18 cellular contexts compared by ENCODE assay signal in the genomic region with DNA sequence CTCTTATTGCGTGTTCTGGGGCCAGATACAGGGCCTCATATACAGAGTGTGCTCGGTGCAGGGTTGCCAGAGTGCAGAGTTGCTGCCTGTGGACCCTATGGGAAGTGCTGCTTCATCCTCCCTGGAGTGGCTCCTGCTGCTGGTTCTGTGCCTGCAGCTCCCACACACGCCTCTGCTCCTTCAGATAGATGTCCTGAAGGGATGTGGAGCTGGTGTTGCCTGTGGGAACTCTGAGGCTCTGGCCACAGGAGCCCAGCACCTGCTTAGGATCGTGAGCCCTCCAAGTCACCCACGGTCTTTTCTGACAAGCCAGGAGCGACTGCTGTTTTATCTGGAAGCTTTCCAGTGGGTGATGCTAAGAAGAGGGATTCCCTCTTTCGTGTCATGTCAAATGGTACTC.
DNase-seq lines count a peak whose midpoint lies in the region; ATAC-seq and TF ChIP-seq lines count a peak whose summit lies in the region.
"Had no signal": no experiment of that assay in that cellular context is flagged by ENCODE, and none has a peak within 500 bp of the region (broad histone marks: within the 10 kb centered on the region; RNA-seq: fewer than 3 reads in every experiment).

No MANE protein-coding gene starts in this region.

- H2BK5ac ChIP-seq in IMR-90 (ENCODE audit: low read depth, low read length, poor library complexity, severe bottlenecking), result no peak overlapping the region

- H3K4me3 Mint-ChIP-seq in Calu3 (ENCODE audit: low read depth, unreplicated experiment), result no peak overlapping the region
- H3K4me3 Mint-ChIP-seq in brain, result no peak overlapping the region
- no peak overlapping the region for H3K4me3 Mint-ChIP-seq in nephron progenitor cell
- H3K4me3 Mint-ChIP-seq: CD4-positive, alpha-beta T cell; IgD-negative memory B cell had no signal

- intact Hi-C loops in Calu3 (cut with micrococcal nuclease; ENCODE audit: unreplicated experiment), result no loop called here
- intact Hi-C loops in IMR-90 (cut with micrococcal nuclease), result loop anchor here (10.0 kb wide), 1 partner anchor 439 kb away; no protein-coding TSS in a partner anchor
- intact Hi-C loops in body of pancreas (cut with DNase I), result no loop called here

- TF ChIP-seq RAD21 in IMR-90 (IDR thresholded peaks at IDR 0.05; ENCODE audit: low read length), result no peak

- no peaks in the 10 kb centered on the region for H3K79me1 ChIP-seq in IMR-90 (ENCODE audit: low read depth in 1 of 2, low read length in 2 of 2)

- POLR2A ChIA-PET in IMR-90 (lab: Charles Lee; ENCODE audit: unreplicated experiment), result no interaction called here

- H3K9me3 Mint-ChIP-seq in Calu3 (ENCODE audit: low read depth, unreplicated experiment) (no peaks in the 10 kb centered on the region), brain (no peaks in the 10 kb centered on the region), nephron progenitor cell (no peaks in the 10 kb centered on the region)
- H3K9me3 Mint-ChIP-seq: CD4-positive, alpha-beta T cell; IgD-negative memory B cell had no signal

- H3K18ac ChIP-seq in IMR-90 (ENCODE audit: low read depth, low read length), result no peak overlapping the region

- no peak overlapping the region for H3K4ac ChIP-seq in IMR-90 (ENCODE audit: low read depth, low read length)

- in situ Hi-C loops in IMR-90 (cut with MboI; ENCODE audit: low sequenced_read_pairs), result no loop called here

- H3K4me3 ChIP-seq in IMR-90 (ENCODE audit: insufficient read depth, low read depth, low read length) (no peak overlapping the region), body of pancreas (no peak overlapping the region)
- H3K4me3 ChIP-seq: A549, GM12878, HAP-1 had no signal

- H2BK120ac ChIP-seq in IMR-90 (ENCODE audit: low read depth, low read length), result no peak overlapping the region

- H3K27ac ChIP-seq in IMR-90 (ENCODE audit: insufficient read depth, low read length) (no peak overlapping the region), body of pancreas (no peak overlapping the region)
- H3K27ac ChIP-seq: 22Rv1, A549, C4-2B had no signal

- no peak for DNase-seq in Calu3
- no peak for DNase-seq in IMR-90
- no peak for DNase-seq in nephron progenitor cell
- DNase-seq in DMS114 treated with DMSO at 0.1 percent for 48 hours (lab: John Stamatoyannopoulos, UW; ENCODE audit: unreplicated experiment), result no peak
- DNase-seq in body of pancreas, result no peak
- DNase-seq in NK-92 treated with Interleukin-12 subunit alpha and Interleukin-12 subunit beta, amount 100 ng/mL, for 24 hours (lab: John Stamatoyannopoulos, UW), result no peak
- DNase-seq: AML-193; Caco-2; CD4-positive, alpha-beta T cell; DMS79 treated with DMSO at 0.1 percent for 48 hours; GF-D8 had no signal

- H3K9me3 ChIP-seq in IMR-90 (ENCODE audit: control insufficient read depth, insufficient read depth, low read length) (no peaks in the 10 kb centered on the region), body of pancreas (no peaks in the 10 kb centered on the region)
- H3K9me3 ChIP-seq: A549, Caco-2, HAP-1 had no signal

- no peak overlapping the region for H4K91ac ChIP-seq in IMR-90 (ENCODE audit: insufficient read depth, low read depth, low read length)

- H3K9me1 ChIP-seq in IMR-90 (ENCODE audit: insufficient read depth, low read length), result no peaks in the 10 kb centered on the region

- CTCF ChIA-PET in Calu3 (lab: Charles Lee), result no interaction called here
- CTCF ChIA-PET in IMR-90 (lab: Yijun Ruan, JAX), result no interaction called here

- ATAC-seq in IMR-90 (ENCODE audit: low read depth) (no peak), body of pancreas (no peak)
- ATAC-seq: A549, GM12878 had no signal

- no peak overlapping the region for H4K8ac ChIP-seq in IMR-90 (ENCODE audit: low read depth in 2 of 2, low read length in 2 of 2)

- H2BK20ac ChIP-seq in IMR-90 (ENCODE audit: low read depth, low read length), result no peak overlapping the region

- no peak overlapping the region for H3K9ac ChIP-seq in IMR-90 (ENCODE audit: low read depth, low read length)

- H3K27me3 Mint-ChIP-seq in Calu3 (ENCODE audit: unreplicated experiment) (no peaks in the 10 kb centered on the region), brain (no peaks in the 10 kb centered on the region), nephron progenitor cell (ENCODE audit: low read depth, poor library complexity) (no peaks in the 10 kb centered on the region)
- H3K27me3 Mint-ChIP-seq: CD4-positive, alpha-beta T cell; IgD-negative memory B cell had no signal

- H4K20me1 ChIP-seq in IMR-90 (ENCODE audit: insufficient read depth, low read length), result no peaks in the 10 kb centered on the region; the same call in 1 of the 2 replicates

- no peak overlapping the region for H2AK5ac ChIP-seq in IMR-90 (ENCODE audit: low read depth, low read length)

- H3K4me1 Mint-ChIP-seq in Calu3 (ENCODE audit: low read depth, unreplicated experiment), result no peaks in the 10 kb centered on the region
- H3K4me1 Mint-ChIP-seq in brain, result peaks cover 45% of the 10 kb centered on the region
- H3K4me1 Mint-ChIP-seq in nephron progenitor cell, result peaks cover 44% of the 10 kb centered on the region

- H3K4me1 ChIP-seq in IMR-90 (ENCODE audit: control insufficient read depth, insufficient read depth, low read length) (no peaks in the 10 kb centered on the region), body of pancreas (peaks cover 13% of the 10 kb centered on the region)
- H3K4me1 ChIP-seq: A549, Caco-2, HAP-1 had no signal

- no peak overlapping the region for H2BK15ac ChIP-seq in IMR-90 (ENCODE audit: low read depth, low read length)

- no peaks in the 10 kb centered on the region; the same call in 1 of the 2 replicates for H3K27me3 ChIP-seq in IMR-90 (ENCODE audit: control insufficient read depth, insufficient read depth, low read length)
- no peaks in the 10 kb centered on the region for H3K27me3 ChIP-seq in body of pancreas

- no TSS peak for BruUV-seq in Calu3 (replicated peaks; lab: Mats Ljungman, UMichigan)
- BruUV-seq in IMR-90 (replicated peaks; lab: Mats Ljungman, UMichigan), result no TSS peak

- no peak overlapping the region for H3K4me2 ChIP-seq in IMR-90 (ENCODE audit: low read depth, low read length)
- H3K4me2 ChIP-seq: A549 had no signal

- 73% methylated on average over 2 of the region's 7 CpGs; no CpG with 5 or more reads in 1 of the 2 experiments for WGBS in IMR-90 (ENCODE audit: extremely low coverage in 2 of 2, insufficient read length in 1 of 2), 2 experiments
- WGBS in body of pancreas, 2 donors, result 42 to 64% methylated on average over 7 of the region's 7 CpGs

- H3K23ac ChIP-seq in IMR-90 (ENCODE audit: low read depth, low read length), result no peak overlapping the region

- TF ChIP-seq POLR2A in IMR-90 (IDR thresholded peaks at IDR 0.05; ENCODE audit: low read depth, low read length) (no peak), body of pancreas (IDR thresholded peaks at IDR 0.05) (no peak)

- no peaks in the 10 kb centered on the region for H3K36me3 ChIP-seq in IMR-90 (ENCODE audit: control insufficient read depth, insufficient read depth, low read length)
- no peaks in the 10 kb centered on the region for H3K36me3 ChIP-seq in body of pancreas (replicated peaks in 1 of 2; ENCODE audit: insufficient read depth in 1 of 2, low read depth in 2 of 2)
- H3K36me3 ChIP-seq: HAP-1 had no signal

- no peak overlapping the region for H2AFZ ChIP-seq in IMR-90 (replicated peaks; ENCODE audit: low read length, poor library complexity)

- no peak overlapping the region for H4K5ac ChIP-seq in IMR-90 (ENCODE audit: low read depth, low read length)

- no peak overlapping the region for H3K14ac ChIP-seq in IMR-90 (replicated peaks; ENCODE audit: low read depth, low read length)

- TF ChIP-seq CTCF in Calu3 (IDR thresholded peaks at IDR 0.05; ENCODE audit: unreplicated experiment), result no peak
- TF ChIP-seq CTCF in IMR-90 (conservative IDR thresholded peaks at IDR 0.05; ENCODE audit: low read depth, low read length), result no peak
- TF ChIP-seq CTCF in brain (conservative IDR thresholded peaks at IDR 0.05), result no peak
- no peak for TF ChIP-seq CTCF in nephron progenitor cell (IDR thresholded peaks at IDR 0.05)
- no peak for TF ChIP-seq CTCF in body of pancreas (IDR thresholded peaks at IDR 0.05)

- H3K36me3 Mint-ChIP-seq in Calu3 (ENCODE audit: insufficient read depth, unreplicated experiment) (peaks cover 7% of the 10 kb centered on the region), brain (no peaks in the 10 kb centered on the region), nephron progenitor cell (ENCODE audit: low read depth) (peaks cover 5% of the 10 kb centered on the region)
- H3K36me3 Mint-ChIP-seq: IgD-negative memory B cell had no signal

- H2AK9ac ChIP-seq in IMR-90 (replicated peaks; ENCODE audit: low read depth, low read length, poor library complexity), result peak overlapping the region; percentile 39

- dilution Hi-C loops in IMR-90 (cut with HindIII; ENCODE audit: low sequenced_read_pairs, unreplicated experiment), result no loop called here

- H3K56ac ChIP-seq in IMR-90 (ENCODE audit: extremely low read depth, insufficient read depth, low read length), result no peak overlapping the region

- H3K27ac Mint-ChIP-seq in Calu3 (ENCODE audit: unreplicated experiment) (peak overlapping the region; percentile 4), brain (peak overlapping the region in 3 of 5 experiments; percentile 19 to 54 (median 45)), nephron progenitor cell (peak overlapping the region; percentile 27)
- H3K27ac Mint-ChIP-seq: CD4-positive, alpha-beta T cell; IgD-negative memory B cell had no signal

TF ChIP-seq in IMR-90, 13 proteins besides CTCF, POLR2A, EP300 and RAD21 (continues in another document):
- TF ChIP-seq SMC3 (IDR thresholded peaks at IDR 0.05; ENCODE audit: low read depth, low read length) (no peak), RFX5 (IDR thresholded peaks at IDR 0.05; ENCODE audit: low read depth, low read length) (no peak), MAZ (IDR thresholded peaks at IDR 0.05; ENCODE audit: borderline replicate concordance, low read depth, low read length) (no peak), FOS (IDR thresholded peaks at IDR 0.05; ENCODE audit: low read depth, low read length) (no peak), CEBPB (IDR thresholded peaks at IDR 0.05; ENCODE audit: low read depth, low read length) (no peak), BHLHE40 (IDR thresholded peaks at IDR 0.05; ENCODE audit: low read depth, low read length) (no peak), MAFK (IDR thresholded peaks at IDR 0.05; ENCODE audit: low read depth, low read length) (no peak), CHD1 (IDR thresholded peaks at IDR 0.05; ENCODE audit: low read depth, low read length) (no peak), RCOR1 (IDR thresholded peaks at IDR 0.05; ENCODE audit: insufficient replicate concordance, low read length) (no peak), MXI1 (IDR thresholded peaks at IDR 0.05; ENCODE audit: borderline replicate concordance, low read depth, low read length) (no peak)
- TF ChIP-seq, protein P1, sequence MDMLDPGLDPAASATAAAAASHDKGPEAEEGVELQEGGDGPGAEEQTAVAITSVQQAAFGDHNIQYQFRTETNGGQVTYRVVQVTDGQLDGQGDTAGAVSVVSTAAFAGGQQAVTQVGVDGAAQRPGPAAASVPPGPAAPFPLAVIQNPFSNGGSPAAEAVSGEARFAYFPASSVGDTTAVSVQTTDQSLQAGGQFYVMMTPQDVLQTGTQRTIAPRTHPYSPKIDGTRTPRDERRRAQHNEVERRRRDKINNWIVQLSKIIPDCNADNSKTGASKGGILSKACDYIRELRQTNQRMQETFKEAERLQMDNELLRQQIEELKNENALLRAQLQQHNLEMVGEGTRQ (IDR thresholded peaks at IDR 0.05; ENCODE audit: low read depth, low read length), result no peak
